ENCODE assay signal across 8 cellular contexts in the genomic region with DNA sequence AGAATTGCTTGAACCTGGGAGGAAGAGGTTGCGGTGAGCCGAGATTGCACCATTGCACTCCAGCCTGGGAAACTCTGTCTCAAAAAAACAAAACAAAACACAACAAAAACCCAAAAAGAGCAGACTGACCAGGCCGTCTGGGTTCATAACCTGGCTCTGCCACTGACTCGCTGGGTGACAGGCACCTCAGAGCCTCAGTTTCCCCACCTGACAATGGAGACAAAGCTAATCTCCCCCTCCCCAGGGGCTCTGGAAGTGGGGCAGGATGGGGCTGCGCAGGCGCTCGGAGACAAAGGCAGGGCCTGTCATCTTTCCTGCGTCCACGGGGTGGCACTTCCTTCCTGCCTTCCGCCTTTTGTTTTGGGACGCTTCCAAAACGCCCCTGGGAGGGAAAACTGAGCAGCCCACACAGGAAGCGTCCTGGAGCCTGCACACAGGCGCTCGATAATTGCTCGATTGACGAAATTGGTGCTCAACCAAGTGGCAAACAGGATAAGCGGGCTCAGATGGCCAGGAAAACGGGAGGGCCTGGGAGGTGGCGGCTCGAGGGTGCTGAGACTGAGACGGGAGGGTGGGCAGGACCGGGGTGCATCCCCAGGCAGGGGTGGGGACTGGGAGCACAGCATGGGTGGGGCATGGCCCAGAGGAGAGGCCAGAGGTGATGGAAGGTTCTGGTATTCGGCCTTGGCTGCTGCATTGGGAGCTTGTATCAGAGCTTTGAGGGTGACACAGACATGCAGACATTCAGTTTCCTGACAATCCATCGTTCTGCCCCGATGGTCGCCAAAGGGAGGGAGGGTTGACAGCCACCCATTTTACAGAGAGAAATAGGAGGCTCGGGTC. TPM values are rescaled to one million over a fixed set of nuclear protein-coding genes. Genes with fewer than 3 reads are reported as not detected.
A peak's percentile ranks its signal among the peaks of the same experiment; 100 is the strongest.
DNase-seq lines count a peak whose midpoint lies in the region; ATAC-seq lines count a peak whose summit lies in the region.

No MANE protein-coding gene starts in this region.

- peaks cover 22% of the 10 kb centered on the region for H3K4me1 ChIP-seq in HAP-1

- DNase-seq in AG08395 (ENCODE audit: low spot score) = peak; percentile 88
- DNase-seq in HAP-1 (ENCODE audit: low spot score in 2 of 2) = peak; percentile 82 to 94
- peak; percentile 26 to 68 for DNase-seq in NCI-H526 (lab: John Stamatoyannopoulos, UW)
- peak; percentile 48 for DNase-seq in activated CD4-positive, alpha-beta T cell treated with anti-CD3 and anti-CD28 coated beads, Interleukin-2, amount 50 U/mL, for 1 hour
- peak; percentile 68 for DNase-seq in dermis blood vessel endothelial cell
- peak; percentile 89 for DNase-seq in left lobe of liver (ENCODE audit: low spot score)
- DNase-seq in stimulated activated CD4-positive, alpha-beta T cell treated with anti-CD3 and anti-CD28 coated beads, Interleukin-1b, Interleukin-23, amount 100 ng/mL, for 4 hours (ENCODE audit: low read depth in 2 of 2) = peak; percentile 27 to 32

- H3K36me3 ChIP-seq in HAP-1 (replicated peaks) = peaks cover 4% of the 10 kb centered on the region

- ATAC-seq in left lobe of liver (peak; percentile 71), HG02938 (IDR thresholded peaks at IDR 0.05; ENCODE audit: unreplicated experiment) (no peak)

- H3K27me3 ChIP-seq in HAP-1 (ENCODE audit: low read depth) = no peaks in the 10 kb centered on the region

- H3K9me3 ChIP-seq in HAP-1 = no peaks in the 10 kb centered on the region

- peak overlapping the region; percentile 5 for H3K4me3 ChIP-seq in HAP-1

- in situ Hi-C loops in HAP-1 (cut with MboI; ENCODE audit: low sequenced_read_pairs) = loop anchor here (5.0 kb wide), 1 partner anchor 65 kb away; no protein-coding TSS in a partner anchor

RNA-seq across cellular contexts. Expression of a gene that starts 17.8 kb away (rescaled TPM):
- total RNA-seq in dermis blood vessel endothelial cell (23.1 and 88.9 TPM in 2 replicates), left lobe of liver (0.81 TPM)

RNA-seq across cellular contexts. Expression of a gene that starts 48.5 kb away (rescaled TPM):
- total RNA-seq in dermis blood vessel endothelial cell = 97.3 and 148 TPM in 2 replicates
- total RNA-seq in left lobe of liver = 12.2 TPM

RNA-seq across cellular contexts. Expression of a gene that starts 59.6 kb away (rescaled TPM):
- total RNA-seq in dermis blood vessel endothelial cell (102 and 108 TPM in 2 replicates), left lobe of liver (61.1 TPM)

Comparison
In these comparisons a context has a peak if more than half of its experiments do, and no peak if none do; other contexts are left out.
1. DNase-seq: peak in every context shown above with its lines; median percentile 89 in left lobe of liver; 88 in AG08395; 88 in HAP-1; 68 in dermis blood vessel endothelial cell; 48 in activated CD4-positive, alpha-beta T cell treated with anti-CD3 and anti-CD28 coated beads, Interleukin-2, amount 50 U/mL, for 1 hour; 47 in NCI-H526; 30 in stimulated activated CD4-positive, alpha-beta T cell treated with anti-CD3 and anti-CD28 coated beads, Interleukin-1b, Interleukin-23, amount 100 ng/mL, for 4 hours.
2. RNA of a gene that starts 17.8 kb away (total RNA-seq): 23.1 to 88.9 TPM in dermis blood vessel endothelial cell; 0.81 TPM in left lobe of liver (single experiment); every median in the first group is over 10 times any median in the second.